20 cellular contexts compared by ENCODE assay signal in genomic region chr2:46561731-46562450, GRCh38. TPM values are rescaled to one million over a fixed set of nuclear protein-coding genes. Genes with fewer than 3 reads are reported as not detected.
A peak's percentile ranks its signal among the peaks of the same experiment; 100 is the strongest.
DNase-seq lines count a peak whose midpoint lies in the region; ATAC-seq, FAIRE-seq and TF ChIP-seq lines count a peak whose summit lies in the region.
"Had no signal": no experiment of that assay in that cellular context is flagged by ENCODE, and none has a peak within 500 bp of the region (broad histone marks: within the 10 kb centered on the region; RNA-seq: fewer than 3 reads in every experiment).

No MANE protein-coding gene starts in this region.

- ATAC-seq in left lobe of liver (peak; percentile 46), HG03442 (IDR thresholded peaks at IDR 0.05; ENCODE audit: unreplicated experiment) (no peak)
- no peak for ATAC-seq in stimulated activated effector memory CD8-positive, alpha-beta T cell treated with anti-CD3 and anti-CD28 coated beads, Interleukin-12 subunit alpha, Interleukin-12 subunit beta, amount 100 ng/mL, for 72 hours
- ATAC-seq: Panc1 had no signal

- no peak overlapping the region for H3K27ac ChIP-seq in astrocyte (ENCODE audit: low read depth, low read length)
- H3K27ac ChIP-seq: VCaP had no signal

- no peaks in the 10 kb centered on the region for H3K27me3 ChIP-seq in astrocyte (ENCODE audit: insufficient read depth, low read length)

- H3K4me3 ChIP-seq in astrocyte (ENCODE audit: insufficient read depth, low read depth, low read length), result no peak overlapping the region
- H3K4me3 ChIP-seq: lung had no signal

- H2AFZ ChIP-seq in astrocyte (ENCODE audit: low read depth, low read length), result no peak overlapping the region

- H3K27ac Mint-ChIP-seq in IgD-negative memory B cell (peak overlapping the region; percentile 76 to 96 (median 87)), astrocyte (ENCODE audit: unreplicated experiment) (peak overlapping the region; percentile 6)
- H3K27ac Mint-ChIP-seq in stimulated activated effector memory CD8-positive, alpha-beta T cell treated with anti-CD3 and anti-CD28 coated beads, Interleukin-12 subunit alpha, Interleukin-12 subunit beta, amount 100 ng/mL, for 72 hours, result peak overlapping the region; percentile 70
- H3K27ac Mint-ChIP-seq: activated CD8-positive, alpha-beta T cell treated with anti-CD3 and anti-CD28 coated beads, Interleukin-2, amount 10 ng/mL, durations not matched to agents 7 days and 5 days had no signal

- no peaks in the 10 kb centered on the region for H3K36me3 ChIP-seq in astrocyte (ENCODE audit: insufficient read depth, low read length)

- H3K4me2 ChIP-seq in astrocyte (ENCODE audit: low read length), result no peak overlapping the region

- H4K20me1 ChIP-seq in astrocyte (ENCODE audit: insufficient read depth, low read length), result peaks cover 87% of the 10 kb centered on the region

- no peak overlapping the region for H3K9ac ChIP-seq in astrocyte (ENCODE audit: low read length)

- FAIRE-seq in astrocyte (lab: Jason Lieb, UNC), result no peak

- no peaks in the 10 kb centered on the region for H3K27me3 Mint-ChIP-seq in IgD-negative memory B cell
- no peaks in the 10 kb centered on the region for H3K27me3 Mint-ChIP-seq in astrocyte (ENCODE audit: low read depth, unreplicated experiment)

- H3K36me3 Mint-ChIP-seq in IgD-negative memory B cell, result peaks cover 20% of the 10 kb centered on the region
- H3K36me3 Mint-ChIP-seq in astrocyte (ENCODE audit: low read depth, unreplicated experiment), result peaks cover 54% of the 10 kb centered on the region
- peaks cover 2% of the 10 kb centered on the region for H3K36me3 Mint-ChIP-seq in stimulated activated effector memory CD8-positive, alpha-beta T cell treated with anti-CD3 and anti-CD28 coated beads, Interleukin-12 subunit alpha, Interleukin-12 subunit beta, amount 100 ng/mL, for 72 hours

- H3K79me2 ChIP-seq in astrocyte (ENCODE audit: insufficient read depth, low read length), result peaks cover 57% of the 10 kb centered on the region

- H3K4me3 Mint-ChIP-seq in IgD-negative memory B cell, result peak overlapping the region; percentile 67 to 93 (median 84)
- H3K4me3 Mint-ChIP-seq in astrocyte (ENCODE audit: unreplicated experiment), result no peak overlapping the region
- no peak overlapping the region for H3K4me3 Mint-ChIP-seq in stimulated activated effector memory CD8-positive, alpha-beta T cell treated with anti-CD3 and anti-CD28 coated beads, Interleukin-12 subunit alpha, Interleukin-12 subunit beta, amount 100 ng/mL, for 72 hours
- H3K4me3 Mint-ChIP-seq: activated CD8-positive, alpha-beta T cell treated with anti-CD3 and anti-CD28 coated beads, Interleukin-2, amount 10 ng/mL, durations not matched to agents 7 days and 5 days had no signal

- no peak for DNase-seq in astrocyte (ENCODE audit: low read depth)
- no peak for DNase-seq in left lobe of liver (ENCODE audit: low spot score)
- peak in 1 of 2 donors; percentile 40 for DNase-seq in stimulated activated effector memory CD8-positive, alpha-beta T cell treated with anti-CD3 and anti-CD28 coated beads, Interleukin-12 subunit alpha, Interleukin-12 subunit beta, amount 100 ng/mL, for 72 hours (ENCODE audit: low spot score in 2 of 2)
- no peak for DNase-seq in stimulated activated CD4-positive, alpha-beta T cell treated with anti-CD3 and anti-CD28 coated beads, Interleukin-2, amount 100 ng/mL, for 48 hours
- DNase-seq in NCI-H2107 (lab: John Stamatoyannopoulos, UW), result no peak
- DNase-seq: activated CD8-positive, alpha-beta T cell treated with anti-CD3 and anti-CD28 coated beads, Interleukin-2, amount 10 ng/mL, durations not matched to agents 7 days and 5 days; AML-193; anterior cingulate cortex; cortex of kidney; DMS153; IMR-90; NCI-H1048; NCI-H748 treated with DMSO at 0.1 percent for 48 hours; stimulated activated CD4-positive, alpha-beta T cell treated with anti-CD3 and anti-CD28 coated beads, Interleukin-12 subunit alpha, Interleukin-12 subunit beta, amount 100 ng/mL, for 4 hours; substantia nigra had no signal

- peaks cover 0 to 7% (median 5%) of the 10 kb centered on the region in 3 donors for H3K9me3 Mint-ChIP-seq in IgD-negative memory B cell
- H3K9me3 Mint-ChIP-seq in astrocyte (ENCODE audit: unreplicated experiment), result no peaks in the 10 kb centered on the region
- peaks cover 3% of the 10 kb centered on the region for H3K9me3 Mint-ChIP-seq in stimulated activated effector memory CD8-positive, alpha-beta T cell treated with anti-CD3 and anti-CD28 coated beads, Interleukin-12 subunit alpha, Interleukin-12 subunit beta, amount 100 ng/mL, for 72 hours

- no peak for TF ChIP-seq CTCF in astrocyte (IDR thresholded peaks at IDR 0.05; ENCODE audit: insufficient read depth, low read depth, low read length)

- no peaks in the 10 kb centered on the region for H3K4me1 ChIP-seq in astrocyte (ENCODE audit: insufficient read depth, low read length)

- H3K9me3 ChIP-seq in astrocyte (ENCODE audit: insufficient read depth, low read depth, low read length), result no peaks in the 10 kb centered on the region

- H3K4me1 Mint-ChIP-seq in IgD-negative memory B cell (peaks cover 79 to 89% (median 80%) of the 10 kb centered on the region in 3 donors), astrocyte (ENCODE audit: low read depth, unreplicated experiment) (peaks cover 1% of the 10 kb centered on the region)
- peaks cover 73% of the 10 kb centered on the region for H3K4me1 Mint-ChIP-seq in stimulated activated effector memory CD8-positive, alpha-beta T cell treated with anti-CD3 and anti-CD28 coated beads, Interleukin-12 subunit alpha, Interleukin-12 subunit beta, amount 100 ng/mL, for 72 hours

RNA-seq across cellular contexts. Expression of gene ATP6V1E2, which starts 19.5 kb away (rescaled TPM):
- 11.6 TPM for polyA plus RNA-seq in IgD-negative memory B cell
- total RNA-seq in astrocyte, result 4.9 and 6.2 TPM in 2 replicates
- total RNA-seq in left lobe of liver, result 3.4 TPM

RNA-seq across cellular contexts. Expression of gene RHOQ, which starts 19.6 kb away (rescaled TPM):
- polyA plus RNA-seq in IgD-negative memory B cell, result 8.0 TPM
- total RNA-seq in astrocyte (103 and 109 TPM in 2 replicates), left lobe of liver (14.0 TPM)

RNA-seq across cellular contexts. Expression of gene PIGF, which starts 55.0 kb away (rescaled TPM):
- 13.4 TPM for polyA plus RNA-seq in IgD-negative memory B cell
- total RNA-seq in astrocyte (21.0 and 21.4 TPM in 2 replicates), left lobe of liver (7.6 TPM)

RNA-seq across cellular contexts. Expression of gene CRIPT, which starts 55.1 kb away (rescaled TPM):
- polyA plus RNA-seq in IgD-negative memory B cell, result 15.5 TPM
- total RNA-seq in astrocyte (17.2 and 18.5 TPM in 2 replicates), left lobe of liver (5.4 TPM)

Comparison
In these comparisons a context has a peak if more than half of its experiments do, and no peak if none do; other contexts are left out.
1. H3K27ac Mint-ChIP-seq: peak in every context shown above with its lines; median percentile 87 in IgD-negative memory B cell; 70 in stimulated activated effector memory CD8-positive, alpha-beta T cell treated with anti-CD3 and anti-CD28 coated beads, Interleukin-12 subunit alpha, Interleukin-12 subunit beta, amount 100 ng/mL, for 72 hours; 6 in astrocyte.
2. H3K4me3 Mint-ChIP-seq: peak in IgD-negative memory B cell (4 of 4); none in astrocyte (single experiment) and stimulated activated effector memory CD8-positive, alpha-beta T cell treated with anti-CD3 and anti-CD28 coated beads, Interleukin-12 subunit alpha, Interleukin-12 subunit beta, amount 100 ng/mL, for 72 hours (single experiment).